8 cellular contexts compared by ENCODE assay signal in the genomic region with DNA sequence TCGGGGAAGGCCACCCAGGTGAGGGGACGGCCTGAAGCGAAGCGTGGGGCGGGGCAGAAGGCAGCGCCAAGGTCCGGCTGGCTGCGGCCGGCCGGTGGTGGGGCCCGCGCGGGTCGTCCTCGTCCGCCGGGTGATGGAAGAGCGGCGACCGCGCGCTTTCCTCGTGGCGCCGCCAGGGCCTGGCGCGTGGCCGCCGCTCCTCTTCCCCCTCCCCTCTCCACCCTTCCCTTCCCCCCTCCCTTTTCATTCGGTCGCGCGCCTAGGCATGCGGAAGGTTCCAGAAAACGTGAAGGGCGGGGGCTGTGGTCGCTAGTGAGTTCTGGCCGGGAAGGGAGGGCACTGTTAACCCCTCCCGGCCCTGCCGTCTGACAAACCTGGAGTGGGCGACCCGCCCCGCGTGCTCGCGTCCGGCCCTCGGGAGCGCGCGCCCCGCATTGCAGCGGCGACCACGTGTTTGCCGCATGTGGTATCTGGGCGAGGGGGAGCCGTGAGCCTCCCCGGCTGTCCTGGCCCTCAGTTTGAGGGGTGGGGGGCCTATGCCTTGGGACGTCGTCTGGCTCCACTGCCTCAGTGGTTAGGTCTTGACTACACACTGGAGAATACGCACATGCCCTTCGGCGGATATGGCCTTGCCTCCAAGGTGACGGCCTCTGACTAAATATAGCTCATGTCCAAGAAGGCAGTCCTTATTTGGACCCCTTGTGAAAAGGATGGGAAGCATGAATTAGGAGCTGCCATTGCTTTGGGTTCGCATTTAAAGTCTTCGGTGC. TPM values are rescaled to one million over a fixed set of nuclear protein-coding genes. Genes with fewer than 3 reads are reported as not detected.
A peak's percentile ranks its signal among the peaks of the same experiment; 100 is the strongest.
DNase-seq lines count a peak whose midpoint lies in the region; ATAC-seq lines count a peak whose summit lies in the region.

No MANE protein-coding gene starts in this region.

- peak overlapping the region; percentile 99 for H3K27ac ChIP-seq in temporal lobe (ENCODE audit: low read depth, low read length)

- DNase-seq in AML-193 (lab: John Stamatoyannopoulos, UW) (peak; percentile 52 to 71), RPMI7951 (ENCODE audit: low read depth) (peak; percentile 70), germinal center (ENCODE audit: low spot score) (peak; percentile 55), occipital lobe (lab: John Stamatoyannopoulos, UW) (peak; percentile 62)
- DNase-seq in activated naive CD4-positive, alpha-beta T cell (lab: John Stamatoyannopoulos, UW): peak; percentile 55 to 67 (median 58)

- ATAC-seq in GM18907 (IDR thresholded peaks at IDR 0.05; ENCODE audit: unreplicated experiment): peak; percentile 34
- ATAC-seq in HG03196 (IDR thresholded peaks at IDR 0.05; ENCODE audit: unreplicated experiment): peak; percentile 27

RNA-seq across cellular contexts. Expression of a gene that starts 0.6 kb away (rescaled TPM):
- total RNA-seq in RPMI7951 (2014; rRNA removed; shearing (Covaris generic)): 52.0 and 61.4 TPM in 2 replicates
- 95.1 TPM for total RNA-seq in occipital lobe
- 66.4 TPM for total RNA-seq in temporal lobe

RNA-seq across cellular contexts. Expression of a gene that starts 21.7 kb away (rescaled TPM):
- 52.4 and 59.3 TPM in 2 replicates for total RNA-seq in RPMI7951 (2014; rRNA removed; shearing (Covaris generic))
- 32.6 TPM for total RNA-seq in occipital lobe
- 13.3 TPM for total RNA-seq in temporal lobe

RNA-seq across cellular contexts. Expression of a gene that starts 37.8 kb away (rescaled TPM):
- total RNA-seq in RPMI7951 (2014; rRNA removed; shearing (Covaris generic)): 25.0 and 27.6 TPM in 2 replicates
- total RNA-seq in occipital lobe (0.94 TPM), temporal lobe (0.74 TPM)

RNA-seq across cellular contexts. Expression of a gene that starts 44.7 kb away (rescaled TPM):
- 25.7 and 33.6 TPM in 2 replicates for total RNA-seq in RPMI7951 (2014; rRNA removed; shearing (Covaris generic))
- total RNA-seq in occipital lobe (3.6 TPM), temporal lobe (3.4 TPM)

RNA-seq across cellular contexts. Expression of a gene that starts 56.0 kb away (rescaled TPM):
- total RNA-seq in RPMI7951 (2014; rRNA removed; shearing (Covaris generic)): 359 and 388 TPM in 2 replicates
- total RNA-seq in occipital lobe (38.8 TPM), temporal lobe (38.8 TPM)

Comparison
In these comparisons a context has a peak if more than half of its experiments do, and no peak if none do; other contexts are left out.
1. Peak in every context shown above with its lines: DNase-seq, ATAC-seq and H3K27ac ChIP-seq.
2. RNA of a gene that starts 37.8 kb away (total RNA-seq): 25.0 to 27.6 TPM in RPMI7951; 0.94 TPM in occipital lobe (single experiment) and 0.74 TPM in temporal lobe (single experiment); every median in the first group is over 10 times any median in the second.